In the genomic region with DNA sequence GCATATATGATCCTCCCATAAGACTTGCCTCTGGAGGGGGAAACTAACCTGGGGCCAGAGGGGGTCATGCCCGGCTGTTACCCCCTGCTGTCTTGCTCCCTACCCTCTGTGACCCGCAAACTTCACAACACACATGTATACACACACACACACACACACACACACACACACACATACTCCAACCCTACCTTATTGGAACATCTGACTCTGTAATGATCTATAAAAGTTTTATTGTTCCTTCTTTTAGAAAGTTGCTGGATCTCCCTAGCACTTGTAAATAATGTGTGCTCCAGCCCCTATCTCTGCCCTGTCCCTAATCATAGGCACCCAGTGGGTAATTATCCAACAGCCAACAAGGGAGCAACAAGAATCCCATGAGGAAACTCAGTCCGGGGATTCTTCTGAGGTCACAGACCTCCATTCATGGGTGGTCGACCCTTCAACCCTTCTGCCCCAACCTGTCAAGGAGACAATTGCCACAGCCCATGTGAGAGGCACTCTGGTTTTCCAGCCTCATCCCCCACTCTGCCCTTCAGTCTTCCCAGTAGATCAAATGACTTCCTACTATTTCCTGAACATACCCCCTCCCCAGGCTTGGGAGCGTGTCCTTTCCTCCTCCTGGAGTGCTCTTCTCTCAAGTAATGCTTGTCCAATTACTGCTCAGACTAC, we compare ENCODE assay signal across 15 cellular contexts. TPM values are rescaled to one million over a fixed set of nuclear protein-coding genes. Genes with fewer than 3 reads are reported as not detected.
DNase-seq lines count a peak whose midpoint lies in the region; ATAC-seq and TF ChIP-seq lines count a peak whose summit lies in the region.
"Had no signal": no experiment of that assay in that cellular context is flagged by ENCODE, and none has a peak within 500 bp of the region (broad histone marks: within the 10 kb centered on the region; RNA-seq: fewer than 3 reads in every experiment).

No MANE protein-coding gene starts in this region.

- H3K9me2 ChIP-seq in Loucy (replicated peaks; ENCODE audit: low read depth, low read length) = no peaks in the 10 kb centered on the region

- peak overlapping the region; percentile 85 for H3K27ac Mint-ChIP-seq in dendritic cell treated with granulocyte-macrophage colony-stimulating factor and Interleukin-4, amounts not matched to agents 40 ng/mL and 50 ng/mL, for 4 days
- no peak overlapping the region for H3K27ac Mint-ChIP-seq in stimulated activated naive CD8-positive, alpha-beta T cell treated with anti-CD3 and anti-CD28 coated beads, Interleukin-15, amount 100 ng/mL, for 72 hours
- H3K27ac Mint-ChIP-seq in activated CD4-positive, alpha-beta T cell treated with anti-CD3 and anti-CD28 coated beads, Interleukin-2, amount 10 ng/mL, durations not matched to agents 24 days and 14 days = no peak overlapping the region
- H3K27ac Mint-ChIP-seq: B cell; CD8-positive, alpha-beta T cell; H9 had no signal

- H3K27me3 ChIP-seq in Loucy (ENCODE audit: insufficient read depth, low read length, poor library complexity, severe bottlenecking) = no peaks in the 10 kb centered on the region
- no peaks in the 10 kb centered on the region for H3K27me3 ChIP-seq in mucosa of rectum (ENCODE audit: control insufficient read depth in 2 of 2, insufficient read depth in 2 of 2, low read length in 2 of 2)
- H3K27me3 ChIP-seq: BLaER1 treated with 17β-estradiol and CSF1 and Interleukin-3, amounts not matched to agents 10 nM and 100 nM had no signal

- H3K36me3 Mint-ChIP-seq in dendritic cell treated with granulocyte-macrophage colony-stimulating factor and Interleukin-4, amounts not matched to agents 40 ng/mL and 50 ng/mL, for 4 days (ENCODE audit: low read depth) = no peaks in the 10 kb centered on the region
- H3K36me3 Mint-ChIP-seq in activated CD4-positive, alpha-beta T cell treated with anti-CD3 and anti-CD28 coated beads, Interleukin-2, amount 10 ng/mL, durations not matched to agents 24 days and 14 days (ENCODE audit: low read depth) = no peaks in the 10 kb centered on the region
- H3K36me3 Mint-ChIP-seq: CD8-positive, alpha-beta T cell had no signal

- H2AFZ ChIP-seq in Loucy (ENCODE audit: low read length) = no peak overlapping the region

- ATAC-seq in stimulated activated naive CD8-positive, alpha-beta T cell treated with anti-CD3 and anti-CD28 coated beads, Interleukin-15, amount 100 ng/mL, for 72 hours = no peak
- ATAC-seq: CD8-positive, alpha-beta T cell had no signal

- peaks cover 37% of the 10 kb centered on the region for H3K4me1 Mint-ChIP-seq in dendritic cell treated with granulocyte-macrophage colony-stimulating factor and Interleukin-4, amounts not matched to agents 40 ng/mL and 50 ng/mL, for 4 days (ENCODE audit: low read depth)
- no peaks in the 10 kb centered on the region for H3K4me1 Mint-ChIP-seq in stimulated activated naive CD8-positive, alpha-beta T cell treated with anti-CD3 and anti-CD28 coated beads, Interleukin-15, amount 100 ng/mL, for 72 hours
- H3K4me1 Mint-ChIP-seq in activated CD4-positive, alpha-beta T cell treated with anti-CD3 and anti-CD28 coated beads, Interleukin-2, amount 10 ng/mL, durations not matched to agents 24 days and 14 days = no peaks in the 10 kb centered on the region

- H3K9ac ChIP-seq in Loucy (ENCODE audit: low read depth, low read length, poor library complexity, severe bottlenecking) (peak overlapping the region; percentile 25), mucosa of rectum (ENCODE audit: low read depth in 1 of 2, low read length in 2 of 2) (no peak overlapping the region)
- H3K9ac ChIP-seq: BLaER1 treated with 17β-estradiol and CSF1 and Interleukin-3, amounts not matched to agents 10 nM and 100 nM had no signal

- H3K4me3 ChIP-seq in Loucy (ENCODE audit: low read length, poor library complexity, severe bottlenecking) = no peak overlapping the region
- peak overlapping the region in 1 of 2 donors; percentile 3 for H3K4me3 ChIP-seq in mucosa of rectum (ENCODE audit: low read length in 2 of 2)
- H3K4me3 ChIP-seq: BLaER1 treated with 17β-estradiol and CSF1 and Interleukin-3, amounts not matched to agents 10 nM and 100 nM had no signal

- no peaks in the 10 kb centered on the region for H3K9me3 Mint-ChIP-seq in dendritic cell treated with granulocyte-macrophage colony-stimulating factor and Interleukin-4, amounts not matched to agents 40 ng/mL and 50 ng/mL, for 4 days
- no peaks in the 10 kb centered on the region for H3K9me3 Mint-ChIP-seq in stimulated activated naive CD8-positive, alpha-beta T cell treated with anti-CD3 and anti-CD28 coated beads, Interleukin-15, amount 100 ng/mL, for 72 hours
- H3K9me3 Mint-ChIP-seq in activated CD4-positive, alpha-beta T cell treated with anti-CD3 and anti-CD28 coated beads, Interleukin-2, amount 10 ng/mL, durations not matched to agents 24 days and 14 days = no peaks in the 10 kb centered on the region
- H3K9me3 Mint-ChIP-seq: CD8-positive, alpha-beta T cell; H9 had no signal

- H3K4me2 ChIP-seq in Loucy (ENCODE audit: low read depth, low read length, poor library complexity, severe bottlenecking) = peak overlapping the region; percentile 43
- H3K4me2 ChIP-seq: BLaER1 treated with 17β-estradiol and CSF1 and Interleukin-3, amounts not matched to agents 10 nM and 100 nM had no signal

- H3K4me1 ChIP-seq in Loucy (ENCODE audit: insufficient read depth, low read length, poor library complexity, severe bottlenecking) = peaks cover 26% of the 10 kb centered on the region
- peaks cover 0 to 19% of the 10 kb centered on the region in 2 donors for H3K4me1 ChIP-seq in mucosa of rectum (ENCODE audit: control insufficient read depth in 2 of 2, insufficient read depth in 2 of 2, low read length in 2 of 2)

- no peak for DNase-seq in iPS-NIHi11 (ENCODE audit: low spot score)
- DNase-seq in stimulated activated naive CD8-positive, alpha-beta T cell treated with anti-CD3 and anti-CD28 coated beads, Interleukin-15, amount 100 ng/mL, for 72 hours = no peak
- DNase-seq in activated CD4-positive, alpha-beta T cell treated with anti-CD3 and anti-CD28 coated beads, Interleukin-2, amount 10 ng/mL, durations not matched to agents 24 days and 14 days = no peak
- no peak for DNase-seq in activated T-cell treated with anti-CD3 and anti-CD28 coated beads, Interleukin-2, amount 50 U/mL, for 48 hours
- DNase-seq: CD8-positive, alpha-beta T cell; DMS 273 treated with DMSO at 0.1 percent for 48 hours; DMS53; DND-41; EL; H9 had no signal

- intact Hi-C loops in dendritic cell treated with granulocyte-macrophage colony-stimulating factor and Interleukin-4, amounts not matched to agents 40 ng/mL and 50 ng/mL, for 4 days (cut with micrococcal nuclease) = no loop called here
- intact Hi-C loops in activated CD4-positive, alpha-beta T cell treated with anti-CD3 and anti-CD28 coated beads, Interleukin-2, amount 10 ng/mL, durations not matched to agents 24 days and 14 days (cut with micrococcal nuclease) = no loop called here

- no peaks in the 10 kb centered on the region for H3K79me2 ChIP-seq in Loucy (ENCODE audit: insufficient read depth, low read length)

- H3K27me3 Mint-ChIP-seq in dendritic cell treated with granulocyte-macrophage colony-stimulating factor and Interleukin-4, amounts not matched to agents 40 ng/mL and 50 ng/mL, for 4 days = peaks cover 6% of the 10 kb centered on the region
- H3K27me3 Mint-ChIP-seq in stimulated activated naive CD8-positive, alpha-beta T cell treated with anti-CD3 and anti-CD28 coated beads, Interleukin-15, amount 100 ng/mL, for 72 hours = peaks cover 35% of the 10 kb centered on the region
- H3K27me3 Mint-ChIP-seq in activated CD4-positive, alpha-beta T cell treated with anti-CD3 and anti-CD28 coated beads, Interleukin-2, amount 10 ng/mL, durations not matched to agents 24 days and 14 days = peaks cover 14% of the 10 kb centered on the region

- no peaks in the 10 kb centered on the region for H3K36me3 ChIP-seq in Loucy (ENCODE audit: insufficient read depth, low read length)
- no peaks in the 10 kb centered on the region for H3K36me3 ChIP-seq in mucosa of rectum (ENCODE audit: control insufficient read depth in 2 of 2, insufficient read depth in 2 of 2, low read length in 2 of 2)
- H3K36me3 ChIP-seq: BLaER1 treated with 17β-estradiol and CSF1 and Interleukin-3, amounts not matched to agents 10 nM and 100 nM had no signal

- H3K27ac ChIP-seq in mucosa of rectum (ENCODE audit: low read depth in 2 of 2, low read length in 2 of 2) = peak overlapping the region; percentile 38 to 41
- H3K27ac ChIP-seq: BLaER1 treated with 17β-estradiol and CSF1 and Interleukin-3, amounts not matched to agents 10 nM and 100 nM had no signal

- no peaks in the 10 kb centered on the region for H4K20me1 ChIP-seq in Loucy (ENCODE audit: insufficient read depth, low read length, poor library complexity, severe bottlenecking)
- H4K20me1 ChIP-seq: BLaER1 treated with 17β-estradiol and CSF1 and Interleukin-3, amounts not matched to agents 10 nM and 100 nM had no signal

- H3K4me3 Mint-ChIP-seq in dendritic cell treated with granulocyte-macrophage colony-stimulating factor and Interleukin-4, amounts not matched to agents 40 ng/mL and 50 ng/mL, for 4 days = no peak overlapping the region
- no peak overlapping the region for H3K4me3 Mint-ChIP-seq in stimulated activated naive CD8-positive, alpha-beta T cell treated with anti-CD3 and anti-CD28 coated beads, Interleukin-15, amount 100 ng/mL, for 72 hours
- H3K4me3 Mint-ChIP-seq in activated CD4-positive, alpha-beta T cell treated with anti-CD3 and anti-CD28 coated beads, Interleukin-2, amount 10 ng/mL, durations not matched to agents 24 days and 14 days = no peak overlapping the region
- H3K4me3 Mint-ChIP-seq: B cell; CD8-positive, alpha-beta T cell; H9 had no signal

- TF ChIP-seq CTCF in Loucy (conservative IDR thresholded peaks at IDR 0.05; ENCODE audit: low read length) = no peak

- H3F3A ChIP-seq in Loucy (ENCODE audit: low read depth) = no peaks in the 10 kb centered on the region

- H3K9me3 ChIP-seq in Loucy (ENCODE audit: insufficient read depth, low read depth, low read length) (no peaks in the 10 kb centered on the region), mucosa of rectum (ENCODE audit: control insufficient read depth in 2 of 2, low read length in 2 of 2) (no peaks in the 10 kb centered on the region)
- H3K9me3 ChIP-seq: BLaER1 treated with 17β-estradiol and CSF1 and Interleukin-3, amounts not matched to agents 10 nM and 100 nM had no signal

RNA-seq across cellular contexts. Expression of gene TPM1, which starts 14.0 kb away (rescaled TPM):
- total RNA-seq in activated CD4-positive, alpha-beta T cell treated with anti-CD3 and anti-CD28 coated beads, Interleukin-2, amount 10 ng/mL, durations not matched to agents 24 days and 14 days = 10.1 and 10.6 TPM in 2 replicates
